In the genomic region with DNA sequence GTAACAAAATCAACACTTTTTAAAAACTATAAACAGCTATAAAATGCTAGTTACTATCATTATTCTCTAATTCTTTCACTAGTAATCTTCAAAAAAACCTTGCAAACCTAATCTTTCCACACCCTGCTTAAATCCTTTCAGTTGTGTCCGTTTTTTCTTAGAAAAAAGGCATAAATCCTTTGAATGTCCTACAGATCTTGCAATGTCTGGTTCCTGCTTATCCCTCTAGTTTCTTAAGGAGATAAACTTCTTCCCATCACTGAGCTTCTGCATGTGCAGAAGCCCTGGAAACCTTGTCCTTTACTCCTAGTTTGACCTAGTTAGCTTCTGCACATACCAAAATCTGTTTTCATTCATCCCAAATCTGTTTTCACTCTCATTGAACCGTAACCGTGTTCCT, we compare ENCODE assay signal across 1 cellular context.
TF ChIP-seq lines count a peak whose summit lies in the region.

No MANE protein-coding gene starts in this region.

TF ChIP-seq in endothelial cell of umbilical vein, 7 proteins besides CTCF, POLR2A, EP300 and RAD21 (continued from another document):
- TF ChIP-seq, protein P1, sequence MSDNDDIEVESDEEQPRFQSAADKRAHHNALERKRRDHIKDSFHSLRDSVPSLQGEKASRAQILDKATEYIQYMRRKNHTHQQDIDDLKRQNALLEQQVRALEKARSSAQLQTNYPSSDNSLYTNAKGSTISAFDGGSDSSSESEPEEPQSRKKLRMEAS (IDR thresholded peaks at IDR 0.05; ENCODE audit: insufficient read depth, insufficient read length) = no peak
- TF ChIP-seq FOS (IDR thresholded peaks at IDR 0.05; ENCODE audit: borderline replicate concordance, insufficient read depth, low read length) = no peak
- TF ChIP-seq GATA2 (IDR thresholded peaks at IDR 0.05; ENCODE audit: insufficient read depth, insufficient read length, low read depth, low read length) = no peak
